ENCODE assay signal across 21 cellular contexts in the genomic region with DNA sequence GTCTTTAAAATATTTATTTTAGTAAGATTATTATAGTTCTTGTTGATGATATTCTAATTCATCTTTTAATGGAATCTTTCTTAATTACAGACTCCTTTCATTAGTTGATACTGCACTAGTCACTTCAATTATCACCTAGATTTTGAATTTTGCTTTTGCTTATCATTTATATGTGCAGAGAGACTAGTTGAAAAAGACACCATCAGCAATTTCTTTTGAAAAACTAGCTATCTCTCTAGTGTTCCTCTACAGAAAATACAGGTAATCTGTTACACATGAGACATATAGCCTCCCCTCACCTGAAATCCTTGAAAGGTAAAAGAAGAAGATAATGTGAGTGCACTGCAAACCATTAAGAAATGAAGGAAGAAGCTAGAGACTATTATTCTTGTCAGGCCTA.
"Had no signal": no experiment of that assay in that cellular context is flagged by ENCODE, and none has a peak within 500 bp of the region (broad histone marks: within the 10 kb centered on the region; RNA-seq: fewer than 3 reads in every experiment).

No MANE protein-coding gene starts in this region.

- H3K27ac ChIP-seq: coronary artery, dorsolateral prefrontal cortex, heart left ventricle, parathyroid adenoma, psoas muscle, sigmoid colon, skin epidermis had no signal

- H3K4me1 ChIP-seq: parathyroid adenoma, psoas muscle, sigmoid colon had no signal

- H3K27me3 ChIP-seq: dorsolateral prefrontal cortex, heart left ventricle, sigmoid colon, stomach had no signal

- H3K9me3 Mint-ChIP-seq: nephron had no signal

- H3K36me3 ChIP-seq: heart left ventricle, sigmoid colon, stomach had no signal

- ATAC-seq: heart left ventricle, left ventricle myocardium superior, psoas muscle had no signal

- H3K9me3 ChIP-seq: psoas muscle, sigmoid colon, stomach had no signal

- DNase-seq: dorsolateral prefrontal cortex; effector CD8-positive, alpha-beta T cell; foreskin melanocyte; heart left ventricle; hippocampal formation; left colon; left ventricle myocardium superior; mesenchymal stem cell; midbrain; psoas muscle; retina; sigmoid colon; stimulated activated CD4-positive, alpha-beta T cell treated with anti-CD3 and anti-CD28 coated beads, Interleukin-12 subunit alpha, Interleukin-12 subunit beta, amount 100 ng/mL, for 4 hours; stimulated activated naive CD4-positive, alpha-beta T cell; substantia nigra had no signal

- H3K4me3 Mint-ChIP-seq: nephron had no signal

- H3K4me1 Mint-ChIP-seq: nephron had no signal

- H3K4me3 ChIP-seq: coronary artery, dorsolateral prefrontal cortex, heart left ventricle, lung, psoas muscle, sigmoid colon, skin epidermis, stomach had no signal
